ENCODE assay signal across 23 cellular contexts in genomic region chr16:64196444-64196843, GRCh38.
DNase-seq lines count a peak whose midpoint lies in the region; ATAC-seq and TF ChIP-seq lines count a peak whose summit lies in the region.
"Had no signal": no experiment of that assay in that cellular context is flagged by ENCODE, and none has a peak within 500 bp of the region (broad histone marks: within the 10 kb centered on the region; RNA-seq: fewer than 3 reads in every experiment).

No MANE protein-coding gene starts in this region.

- no peak overlapping the region for H3K27ac ChIP-seq in IMR-90 (ENCODE audit: insufficient read depth, low read length)
- H3K27ac ChIP-seq in mesenchymal stem cell (ENCODE audit: low read length, poor library complexity, severe bottlenecking) = no peak overlapping the region
- no peak overlapping the region for H3K27ac ChIP-seq in heart right ventricle
- no peak overlapping the region for H3K27ac ChIP-seq in breast epithelium
- H3K27ac ChIP-seq: right atrium auricular region, suprapubic skin, vagina had no signal

- in situ Hi-C loops in IMR-90 (cut with MboI; ENCODE audit: low sequenced_read_pairs) = no loop called here

- no peaks in the 10 kb centered on the region for H3K79me1 ChIP-seq in IMR-90 (ENCODE audit: low read depth in 1 of 2, low read length in 2 of 2)
- H3K79me1 ChIP-seq in mesenchymal stem cell (replicated peaks; ENCODE audit: low read length, poor library complexity, severe bottlenecking) = no peaks in the 10 kb centered on the region

- no peak overlapping the region for H3K9ac ChIP-seq in IMR-90 (ENCODE audit: low read depth, low read length)
- no peak overlapping the region for H3K9ac ChIP-seq in mesenchymal stem cell (ENCODE audit: low read length)

- H4K8ac ChIP-seq in IMR-90 (ENCODE audit: low read depth in 2 of 2, low read length in 2 of 2) = no peak overlapping the region
- H4K8ac ChIP-seq in mesenchymal stem cell (ENCODE audit: low read length) = no peak overlapping the region

- H3K56ac ChIP-seq in IMR-90 (ENCODE audit: extremely low read depth, insufficient read depth, low read length) = no peak overlapping the region

- DNase-seq in AG10803 (ENCODE audit: low read depth) = peak; percentile 56
- DNase-seq in IMR-90 = peak; percentile 78
- peak; percentile 90 for DNase-seq in choroid plexus epithelial cell (ENCODE audit: low read depth)
- peak; percentile 81 for DNase-seq in mesenchymal stem cell
- no peak for DNase-seq in HK-2 (ENCODE audit: unreplicated experiment)
- no peak for DNase-seq in heart right ventricle
- no peak for DNase-seq in breast epithelium (ENCODE audit: low spot score in 2 of 2)
- DNase-seq: activated CD4-positive, alpha-beta T cell treated with anti-CD3 and anti-CD28 coated beads, Interleukin-2, amount 10 ng/mL, durations not matched to agents 24 days and 14 days; activated CD8-positive, alpha-beta memory T cell treated with anti-CD3 and anti-CD28 coated beads, Interleukin-2, amount 10 ng/mL, durations not matched to agents 7 days and 5 days; activated naive CD8-positive, alpha-beta T cell treated with anti-CD3 and anti-CD28 coated beads for 36 hours; CD4-positive, alpha-beta memory T cell; cortex of kidney; left colon; naive thymus-derived CD4-positive, alpha-beta T cell; PC-3; SIG-M5; stimulated activated CD4-positive, alpha-beta T cell treated with anti-CD3 and anti-CD28 coated beads, Interleukin-15, amount 100 ng/mL, for 24 hours had no signal

- H3K14ac ChIP-seq in IMR-90 (replicated peaks; ENCODE audit: low read depth, low read length) (no peak overlapping the region), mesenchymal stem cell (ENCODE audit: low read length in 2 of 2) (no peak overlapping the region)

- H3K18ac ChIP-seq in IMR-90 (ENCODE audit: low read depth, low read length) = no peak overlapping the region
- H3K18ac ChIP-seq in mesenchymal stem cell (ENCODE audit: low read depth in 1 of 2, low read length in 2 of 2) = no peak overlapping the region

- dilution Hi-C loops in IMR-90 (cut with HindIII; ENCODE audit: low sequenced_read_pairs, unreplicated experiment) = no loop called here

- no peak overlapping the region for H2AK5ac ChIP-seq in IMR-90 (ENCODE audit: low read depth, low read length)
- H2AK5ac ChIP-seq in mesenchymal stem cell (ENCODE audit: low read length, severe bottlenecking) = no peak overlapping the region

- H3K23ac ChIP-seq in IMR-90 (ENCODE audit: low read depth, low read length) (no peak overlapping the region), mesenchymal stem cell (ENCODE audit: low read length in 2 of 2) (no peak overlapping the region)

- BruUV-seq in IMR-90 (replicated peaks; lab: Mats Ljungman, UMichigan) = no TSS peak

- H3K9me1 ChIP-seq in IMR-90 (ENCODE audit: insufficient read depth, low read length) = no peaks in the 10 kb centered on the region

- no peak overlapping the region for H2AK9ac ChIP-seq in IMR-90 (replicated peaks; ENCODE audit: low read depth, low read length, poor library complexity)

- WGBS in IMR-90 (ENCODE audit: extremely low coverage in 2 of 2, insufficient read length in 1 of 2), 2 experiments = no CpG with 5 or more reads among the region's 1 CpG
- WGBS in mesenchymal stem cell = 83% methylated on average over 1 of the region's 1 CpG
- WGBS in heart right ventricle, 2 donors = 63 to 70% methylated on average over 1 of the region's 1 CpG

- no peak overlapping the region for H2BK20ac ChIP-seq in IMR-90 (ENCODE audit: low read depth, low read length)

- no peak overlapping the region for H2BK12ac ChIP-seq in mesenchymal stem cell (ENCODE audit: low read length in 2 of 2)

- H3K4ac ChIP-seq in IMR-90 (ENCODE audit: low read depth, low read length) (no peak overlapping the region), mesenchymal stem cell (ENCODE audit: low read depth in 1 of 2, low read length in 2 of 2) (no peak overlapping the region)

- CTCF ChIA-PET in IMR-90 (lab: Yijun Ruan, JAX) = no interaction called here

- no peaks in the 10 kb centered on the region for H3K27me3 ChIP-seq in IMR-90 (ENCODE audit: control insufficient read depth, insufficient read depth, low read length)
- no peaks in the 10 kb centered on the region for H3K27me3 ChIP-seq in mesenchymal stem cell (ENCODE audit: control insufficient read depth in 1 of 2, insufficient read depth in 1 of 2, low read length in 2 of 2)
- no peaks in the 10 kb centered on the region for H3K27me3 ChIP-seq in heart right ventricle
- H3K27me3 ChIP-seq in breast epithelium = no peaks in the 10 kb centered on the region
- H3K27me3 ChIP-seq: right atrium auricular region, suprapubic skin, vagina had no signal

- H2BK15ac ChIP-seq in IMR-90 (ENCODE audit: low read depth, low read length) (no peak overlapping the region), mesenchymal stem cell (ENCODE audit: low read depth, poor library complexity, severe bottlenecking) (no peak overlapping the region)

- no peak overlapping the region for H2AFZ ChIP-seq in IMR-90 (replicated peaks; ENCODE audit: low read length, poor library complexity)
- H2AFZ ChIP-seq in mesenchymal stem cell (ENCODE audit: low read depth, low read length) = no peak overlapping the region

- no peak overlapping the region for H3K4me2 ChIP-seq in IMR-90 (ENCODE audit: low read depth, low read length)
- H3K4me2 ChIP-seq in mesenchymal stem cell (ENCODE audit: low read length, poor library complexity, severe bottlenecking) = no peak overlapping the region

- no peak overlapping the region for H4K91ac ChIP-seq in IMR-90 (ENCODE audit: insufficient read depth, low read depth, low read length)
- H4K91ac ChIP-seq in mesenchymal stem cell (ENCODE audit: low read length) = no peak overlapping the region

- H3K4me3 ChIP-seq in AG10803 (ENCODE audit: low read length) = no peak overlapping the region
- no peak overlapping the region for H3K4me3 ChIP-seq in IMR-90 (ENCODE audit: insufficient read depth, low read depth, low read length)
- H3K4me3 ChIP-seq in choroid plexus epithelial cell (ENCODE audit: low read depth, low read length) = no peak overlapping the region
- H3K4me3 ChIP-seq in mesenchymal stem cell (ENCODE audit: insufficient read depth in 1 of 2, low read depth in 1 of 2, low read length in 2 of 2) = no peak overlapping the region
- no peak overlapping the region for H3K4me3 ChIP-seq in heart right ventricle
- H3K4me3 ChIP-seq in breast epithelium = no peak overlapping the region
- H3K4me3 ChIP-seq: HAP-1, right atrium auricular region, suprapubic skin, vagina had no signal

- no peak for TF ChIP-seq CTCF in AG10803 (conservative IDR thresholded peaks at IDR 0.05; ENCODE audit: low read length)
- no peak for TF ChIP-seq CTCF in IMR-90 (conservative IDR thresholded peaks at IDR 0.05; ENCODE audit: low read depth, low read length)
- no peak for TF ChIP-seq CTCF in choroid plexus epithelial cell (conservative IDR thresholded peaks at IDR 0.05; ENCODE audit: low read depth, low read length)
- TF ChIP-seq CTCF in heart right ventricle (IDR thresholded peaks at IDR 0.05) = no peak
- no peak for TF ChIP-seq CTCF in breast epithelium (IDR thresholded peaks at IDR 0.05)

- intact Hi-C loops in IMR-90 (cut with micrococcal nuclease) = no loop called here
- intact Hi-C loops in heart right ventricle (cut with DNase I) = no loop called here
- intact Hi-C loops in breast epithelium (cut with DNase I; ENCODE audit: low total_unique reads) = no loop called here

- TF ChIP-seq RAD21 in IMR-90 (IDR thresholded peaks at IDR 0.05; ENCODE audit: low read length) = no peak

- POLR2A ChIA-PET in IMR-90 (lab: Charles Lee; ENCODE audit: unreplicated experiment) = no interaction called here

- H2BK120ac ChIP-seq in IMR-90 (ENCODE audit: low read depth, low read length) (no peak overlapping the region), mesenchymal stem cell (ENCODE audit: low read depth, low read length) (no peak overlapping the region)

- H2BK5ac ChIP-seq in IMR-90 (ENCODE audit: low read depth, low read length, poor library complexity, severe bottlenecking) = no peak overlapping the region
- H2BK5ac ChIP-seq in mesenchymal stem cell (ENCODE audit: low read depth, low read length, poor library complexity, severe bottlenecking) = no peak overlapping the region

- ATAC-seq in IMR-90 (ENCODE audit: low read depth) (peak; percentile 90), HG03095 (IDR thresholded peaks at IDR 0.05; ENCODE audit: unreplicated experiment) (no peak), heart right ventricle (no peak)
- ATAC-seq: activated CD8-positive, alpha-beta memory T cell treated with anti-CD3 and anti-CD28 coated beads, Interleukin-2, amount 10 ng/mL, durations not matched to agents 7 days and 5 days; activated T-helper 17 cell treated with anti-CD3 and anti-CD28 coated beads, Interleukin-2, amount 50 U/mL, for 72 hours; left colon; naive thymus-derived CD4-positive, alpha-beta T cell; PC-3 had no signal

- no peaks in the 10 kb centered on the region for H4K20me1 ChIP-seq in IMR-90 (ENCODE audit: insufficient read depth, low read length)

- H4K5ac ChIP-seq in IMR-90 (ENCODE audit: low read depth, low read length) = no peak overlapping the region

- H3K36me3 ChIP-seq in IMR-90 (ENCODE audit: control insufficient read depth, insufficient read depth, low read length) (no peaks in the 10 kb centered on the region), mesenchymal stem cell (ENCODE audit: control insufficient read depth in 1 of 2, insufficient read depth in 2 of 2, low read depth in 1 of 2, low read length in 2 of 2) (no peaks in the 10 kb centered on the region), heart right ventricle (no peaks in the 10 kb centered on the region), breast epithelium (no peaks in the 10 kb centered on the region)
- H3K36me3 ChIP-seq: HAP-1, right atrium auricular region, suprapubic skin, vagina had no signal

- no peak for TF ChIP-seq POLR2A in IMR-90 (IDR thresholded peaks at IDR 0.05; ENCODE audit: low read depth, low read length)
- no peak for TF ChIP-seq POLR2A in breast epithelium (IDR thresholded peaks at IDR 0.05)

- no peaks in the 10 kb centered on the region for H3K9me3 ChIP-seq in IMR-90 (ENCODE audit: control insufficient read depth, insufficient read depth, low read length)
- no peaks in the 10 kb centered on the region for H3K9me3 ChIP-seq in mesenchymal stem cell (ENCODE audit: control insufficient read depth, low read length)
- H3K9me3 ChIP-seq in heart right ventricle = no peaks in the 10 kb centered on the region
- H3K9me3 ChIP-seq in breast epithelium = no peaks in the 10 kb centered on the region
- H3K9me3 ChIP-seq: HAP-1, right atrium auricular region, suprapubic skin, vagina had no signal

- no peaks in the 10 kb centered on the region for H3K4me1 ChIP-seq in IMR-90 (ENCODE audit: control insufficient read depth, insufficient read depth, low read length)
- H3K4me1 ChIP-seq in mesenchymal stem cell (ENCODE audit: control insufficient read depth, insufficient read depth, low read depth, low read length) = no peaks in the 10 kb centered on the region
- H3K4me1 ChIP-seq in heart right ventricle = no peaks in the 10 kb centered on the region
- no peaks in the 10 kb centered on the region for H3K4me1 ChIP-seq in breast epithelium
- H3K4me1 ChIP-seq: HAP-1, right atrium auricular region, suprapubic skin, vagina had no signal

TF ChIP-seq in IMR-90, 13 proteins besides CTCF, POLR2A, EP300 and RAD21 (continues in another document):
- TF ChIP-seq NFE2L2 (IDR thresholded peaks at IDR 0.05; ENCODE audit: low read depth, low read length) = peak; percentile 42; the same call in 1 of the 2 replicates
- TF ChIP-seq FOS (IDR thresholded peaks at IDR 0.05; ENCODE audit: low read depth, low read length) = no peak
- TF ChIP-seq CHD1 (IDR thresholded peaks at IDR 0.05; ENCODE audit: low read depth, low read length) = no peak

Comparison
In these comparisons a context has a peak if more than half of its experiments do, and no peak if none do; other contexts are left out.
1. DNase-seq: peak in AG10803 (single experiment), IMR-90 (single experiment), choroid plexus epithelial cell (single experiment) and mesenchymal stem cell (single experiment); none in HK-2 (single experiment), heart right ventricle (0 of 2) and breast epithelium (0 of 2).